In the genomic region with DNA sequence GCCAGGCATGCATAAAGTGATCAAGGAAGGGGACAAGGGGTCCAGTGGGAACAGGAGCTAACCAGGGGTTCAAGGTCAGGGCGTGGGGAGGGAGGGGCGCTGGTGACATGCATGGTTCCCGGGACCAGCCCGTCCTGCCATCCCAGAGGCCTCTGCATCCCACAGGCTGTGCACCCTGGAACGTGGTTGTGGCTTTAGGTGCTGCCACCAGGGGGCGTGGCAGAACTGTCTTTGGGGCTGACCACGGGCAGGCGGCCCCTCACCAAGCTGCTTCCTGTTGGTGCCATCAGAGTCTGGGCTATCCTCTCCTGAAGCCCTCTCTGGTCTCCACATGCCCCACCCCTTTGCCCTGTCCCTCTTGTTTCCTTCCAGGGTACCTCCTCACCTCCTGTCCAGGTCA, we compare ENCODE assay signal across 7 cellular contexts. TPM values are rescaled to one million over a fixed set of nuclear protein-coding genes. Genes with fewer than 3 reads are reported as not detected.
DNase-seq lines count a peak whose midpoint lies in the region; ATAC-seq, FAIRE-seq and TF ChIP-seq lines count a peak whose summit lies in the region.
"Not testable (repeated sequence)": the region's sequence is repeated elsewhere in the genome, so short reads cannot be mapped to it uniquely, and the experiment has no call there.

No MANE protein-coding gene starts in this region.

- not testable (repeated sequence) for H4K20me1 ChIP-seq in HCT116 (ENCODE audit: insufficient read depth); endothelial cell of umbilical vein (replicated peaks; ENCODE audit: control insufficient read depth, extremely low read depth, insufficient read depth, low read length)

- CTCF ChIA-PET in HCT116 (lab: Charles Lee); WTC11 (lab: Charles Lee); endothelial cell of umbilical vein (lab: Charles Lee): not testable (repeated sequence)

- BruUV-seq in HCT116 (replicated peaks; lab: Mats Ljungman, UMichigan); endothelial cell of umbilical vein (replicated peaks; lab: Mats Ljungman, UMichigan): not testable (repeated sequence)

- H3K27me3 Mint-ChIP-seq in WTC11 (ENCODE audit: low read depth); activated T-helper 17 cell treated with anti-CD3 and anti-CD28 coated beads, Interleukin-2, amount 50 U/mL, for 72 hours: not testable (repeated sequence)

- ATAC-seq in HCT116 (peak; percentile 86), WTC11 (peak; percentile 76), left cardiac atrium (peak; percentile 58 to 73), right lobe of liver (peak; percentile 84 to 88 (median 86)), gastrocnemius medialis (peak; percentile 39 to 46)
- ATAC-seq in activated T-helper 17 cell treated with anti-CD3 and anti-CD28 coated beads, Interleukin-2, amount 50 U/mL, for 72 hours (replicated peaks): peak; percentile 33

- DNase-seq in HCT116 (ENCODE audit: low read depth, low spot score); WTC11 (ENCODE audit: low spot score); endothelial cell of umbilical vein (ENCODE audit: low read depth, low spot score); left cardiac atrium; right lobe of liver; gastrocnemius medialis: not testable (repeated sequence)

- in situ Hi-C loops in gastrocnemius medialis (cut with MboI; ENCODE audit: low sequenced_read_pairs in 4 of 4): not testable (repeated sequence)

- not testable (repeated sequence) for TF ChIP-seq CTCF in HCT116 (IDR thresholded peaks at IDR 0.05 in 2 of 3, conservative IDR thresholded peaks at IDR 0.05 in 1 of 3; ENCODE audit: borderline replicate concordance in 1 of 3, insufficient read depth in 1 of 3, low read depth in 2 of 3, low read length in 2 of 3); WTC11 (IDR thresholded peaks at IDR 0.05); endothelial cell of umbilical vein (IDR thresholded peaks at IDR 0.05; ENCODE audit: extremely low read depth in 1 of 2, insufficient read depth in 1 of 2, low read depth in 1 of 2, low read length in 2 of 2); right lobe of liver (IDR thresholded peaks at IDR 0.05); gastrocnemius medialis (IDR thresholded peaks at IDR 0.05 in 4 of 5, conservative IDR thresholded peaks at IDR 0.05 in 1 of 5)

- not testable (repeated sequence) for H3K9me3 ChIP-seq in HCT116 (ENCODE audit: control insufficient read depth in 1 of 2, insufficient read depth in 1 of 2, low read depth in 1 of 2, low read length in 2 of 2); endothelial cell of umbilical vein (replicated peaks; ENCODE audit: control insufficient read depth, insufficient read depth, low read length); right lobe of liver; gastrocnemius medialis

- H3K36me3 Mint-ChIP-seq in WTC11; activated T-helper 17 cell treated with anti-CD3 and anti-CD28 coated beads, Interleukin-2, amount 50 U/mL, for 72 hours (ENCODE audit: low read depth): not testable (repeated sequence)

- intact Hi-C loops in HCT116 (cut with micrococcal nuclease); endothelial cell of umbilical vein (cut with micrococcal nuclease); left cardiac atrium (cut with DNase I); right lobe of liver (cut with DNase I); gastrocnemius medialis (cut with DNase I; ENCODE audit: low total_unique reads): not testable (repeated sequence)

- dilution Hi-C loops in endothelial cell of umbilical vein (cut with MboI; ENCODE audit: extremely low pct_ligation_motif_present, low sequenced_read_pairs): not testable (repeated sequence)

- not testable (repeated sequence) for H3K9me3 Mint-ChIP-seq in WTC11; activated T-helper 17 cell treated with anti-CD3 and anti-CD28 coated beads, Interleukin-2, amount 50 U/mL, for 72 hours

- H3K4me1 Mint-ChIP-seq in WTC11; activated T-helper 17 cell treated with anti-CD3 and anti-CD28 coated beads, Interleukin-2, amount 50 U/mL, for 72 hours: not testable (repeated sequence)

- not testable (repeated sequence) for H3K9me1 ChIP-seq in endothelial cell of umbilical vein (replicated peaks; ENCODE audit: control insufficient read depth, extremely low read depth, insufficient read depth, low read length)

- H3K27ac ChIP-seq in HCT116 (ENCODE audit: low read depth, low read length); endothelial cell of umbilical vein (ENCODE audit: insufficient read depth, low read depth, low read length); right lobe of liver; gastrocnemius medialis: not testable (repeated sequence)

- H3K9ac ChIP-seq in HCT116 (ENCODE audit: low read length); endothelial cell of umbilical vein (replicated peaks; ENCODE audit: extremely low read depth, insufficient read depth, low read length): not testable (repeated sequence)

- peak; percentile 82 for FAIRE-seq in endothelial cell of umbilical vein (lab: Jason Lieb, UNC)

- H3K4me3 ChIP-seq in HCT116 (replicated peaks in 1 of 2; ENCODE audit: low read depth in 1 of 2, low read length in 2 of 2); endothelial cell of umbilical vein (replicated peaks in 1 of 3; ENCODE audit: insufficient read depth in 1 of 3, low read depth in 1 of 3, low read length in 3 of 3); right lobe of liver; gastrocnemius medialis: not testable (repeated sequence)

- H3K27me3 ChIP-seq in HCT116 (ENCODE audit: insufficient read depth, low read length); endothelial cell of umbilical vein (ENCODE audit: control insufficient read depth in 2 of 2, insufficient read depth in 2 of 2, low read length in 2 of 2); right lobe of liver; gastrocnemius medialis: not testable (repeated sequence)

- not testable (repeated sequence) for TF ChIP-seq POLR2A in HCT116 (IDR thresholded peaks at IDR 0.05; ENCODE audit: borderline replicate concordance, extremely low read depth, insufficient read depth, insufficient read length); endothelial cell of umbilical vein (IDR thresholded peaks at IDR 0.05; ENCODE audit: low read depth, low read length); right lobe of liver (IDR thresholded peaks at IDR 0.05); gastrocnemius medialis (IDR thresholded peaks at IDR 0.05)

- H3K9me2 ChIP-seq in HCT116 (ENCODE audit: insufficient read depth): not testable (repeated sequence)

- not testable (repeated sequence) for H3K4me1 ChIP-seq in HCT116 (ENCODE audit: control insufficient read depth in 1 of 2, insufficient read depth in 2 of 2, low read length in 2 of 2); endothelial cell of umbilical vein (ENCODE audit: control insufficient read depth, extremely low read depth, insufficient read depth, low read length); right lobe of liver; gastrocnemius medialis

- not testable (repeated sequence) for H3K79me2 ChIP-seq in HCT116 (ENCODE audit: insufficient read depth, low read length); endothelial cell of umbilical vein (ENCODE audit: control insufficient read depth, insufficient read depth, low read length)

- not testable (repeated sequence) for H3K36me3 ChIP-seq in HCT116 (ENCODE audit: control insufficient read depth in 1 of 2, insufficient read depth in 2 of 2, low read length in 2 of 2); endothelial cell of umbilical vein (ENCODE audit: control insufficient read depth in 2 of 2, extremely low read depth in 1 of 2, insufficient read depth in 2 of 2, low read length in 2 of 2); right lobe of liver; gastrocnemius medialis

- H2AFZ ChIP-seq in HCT116 (ENCODE audit: low read depth, low read length, poor library complexity, severe bottlenecking); endothelial cell of umbilical vein (ENCODE audit: low read depth, low read length): not testable (repeated sequence)

- POLR2A ChIA-PET in HCT116 (lab: Charles Lee); WTC11 (lab: Charles Lee); endothelial cell of umbilical vein (lab: Charles Lee): not testable (repeated sequence)

- not testable (repeated sequence) for H3K4me2 ChIP-seq in HCT116 (ENCODE audit: low read length); endothelial cell of umbilical vein (ENCODE audit: insufficient read depth, low read length)

- H3K27ac Mint-ChIP-seq in WTC11; activated T-helper 17 cell treated with anti-CD3 and anti-CD28 coated beads, Interleukin-2, amount 50 U/mL, for 72 hours: not testable (repeated sequence)

- H3K4me3 Mint-ChIP-seq in WTC11; activated T-helper 17 cell treated with anti-CD3 and anti-CD28 coated beads, Interleukin-2, amount 50 U/mL, for 72 hours: not testable (repeated sequence)

- RAD21 ChIA-PET in HCT116 (lab: Charles Lee; ENCODE audit: low non-redundant PET in 1 of 2, low total read pairs in 2 of 2, uncharacterized antibody in 2 of 2, unreplicated experiment in 2 of 2): not testable (repeated sequence)

- WGBS in right lobe of liver (ENCODE audit: insufficient coverage, low coverage, low lambda C conversion rate, missing lambda C conversion rate): no CpG with 5 or more reads among the region's 8 CpGs

- not testable (repeated sequence) for TF ChIP-seq RAD21 in HCT116 (IDR thresholded peaks at IDR 0.05; ENCODE audit: low read depth)

RNA-seq across cellular contexts. Expression of a gene that starts 13.6 kb away (rescaled TPM):
- total RNA-seq in HCT116 (2021; ENCODE audit: unreplicated experiment): 40.7 TPM
- polyA plus RNA-seq in HCT116 (2012): 36.5 and 46.3 TPM in 2 replicates
- 29.5 to 39.0 TPM (median 32.9 TPM) in 3 replicates for total RNA-seq in WTC11 (2021)
- total RNA-seq in activated T-helper 17 cell treated with anti-CD3 and anti-CD28 coated beads, Interleukin-2, amount 50 U/mL, for 72 hours: 10 to 100 TPM; 65.6 to 77.0 TPM
- 7.6 and 43.2 TPM in 2 replicates for total RNA-seq in endothelial cell of umbilical vein
- polyA plus RNA-seq in endothelial cell of umbilical vein: 16.3 and 22.3 TPM in 2 replicates
- 11.8 and 16.1 TPM in 2 replicates for polyA plus RNA-seq in endothelial cell of umbilical vein (2011; cell fraction: cytosol; rRNA removed)
- 48.9 and 62.3 TPM in 2 replicates for polyA plus RNA-seq in endothelial cell of umbilical vein (2011; cell fraction: nucleus; rRNA removed)
- 27.0 and 43.5 TPM in 2 replicates for polyA plus RNA-seq in endothelial cell of umbilical vein (2012)
- polyA minus RNA-seq in endothelial cell of umbilical vein: 6.8 and 25.7 TPM in 2 replicates
- 17.3 TPM for polyA minus RNA-seq in endothelial cell of umbilical vein (2011; cell fraction: cytosol; rRNA and poly(A)+ RNA removed)
- 11.1 and 15.4 TPM in 2 replicates for polyA minus RNA-seq in endothelial cell of umbilical vein (2011; cell fraction: nucleus; rRNA and poly(A)+ RNA removed)
- 10 to 100 TPM in 1 of 2 donors, 1 to 10 TPM in 1; 8.9 to 75.9 TPM for total RNA-seq in left cardiac atrium
- total RNA-seq in right lobe of liver: 10 to 100 TPM in 3 of 6 experiments, 1 to 10 TPM in 3; 5.8 to 83.8 (median 11.1) TPM
- total RNA-seq in gastrocnemius medialis: 10 to 100 TPM in 2 of 4 donors, 1 to 10 TPM in 2; 4.7 to 52.2 (median 10.0) TPM

RNA-seq across cellular contexts. Expression of a gene that starts 39.9 kb away (rescaled TPM):
- total RNA-seq in HCT116 (2021; ENCODE audit: unreplicated experiment): 43.1 TPM
- polyA plus RNA-seq in HCT116 (2012): 21.0 and 26.6 TPM in 2 replicates
- total RNA-seq in WTC11 (2021): 30.6 to 41.6 TPM (median 36.3 TPM) in 3 replicates
- 10 to 100 TPM; 40.4 to 42.0 TPM for total RNA-seq in activated T-helper 17 cell treated with anti-CD3 and anti-CD28 coated beads, Interleukin-2, amount 50 U/mL, for 72 hours
- total RNA-seq in endothelial cell of umbilical vein: 7.2 and 31.8 TPM in 2 replicates
- 3.4 and 5.1 TPM in 2 replicates for polyA plus RNA-seq in endothelial cell of umbilical vein
- polyA plus RNA-seq in endothelial cell of umbilical vein (2011; cell fraction: cytosol; rRNA removed): 2.7 TPM in 2 replicates
- 10.2 and 13.3 TPM in 2 replicates for polyA plus RNA-seq in endothelial cell of umbilical vein (2011; cell fraction: nucleus; rRNA removed)
- polyA plus RNA-seq in endothelial cell of umbilical vein (2012): 17.9 and 20.3 TPM in 2 replicates
- 7.4 and 11.2 TPM in 2 replicates for polyA minus RNA-seq in endothelial cell of umbilical vein
- polyA minus RNA-seq in endothelial cell of umbilical vein (2011; cell fraction: cytosol; rRNA and poly(A)+ RNA removed): 9.9 TPM
- polyA minus RNA-seq in endothelial cell of umbilical vein (2011; cell fraction: nucleus; rRNA and poly(A)+ RNA removed): 11.1 and 11.7 TPM in 2 replicates
- total RNA-seq in left cardiac atrium: 1 to 10 TPM; 1.2 to 7.0 TPM
- total RNA-seq in right lobe of liver: 1 to 10 TPM in 5 of 6 experiments, under 1 TPM in 1; 0.93 to 7.5 (median 3.0) TPM
- total RNA-seq in gastrocnemius medialis: 10 to 100 TPM in 1 of 4 donors, 1 to 10 TPM in 3; 3.9 to 19.2 (median 7.9) TPM

Comparison
In these comparisons a context has a peak if more than half of its experiments do, and no peak if none do; other contexts are left out.
1. ATAC-seq: peak in every context shown above with its lines; median percentile 86 in HCT116; 86 in right lobe of liver; 76 in WTC11; 66 in left cardiac atrium; 42 in gastrocnemius medialis; 33 in activated T-helper 17 cell treated with anti-CD3 and anti-CD28 coated beads, Interleukin-2, amount 50 U/mL, for 72 hours.